8 cellular contexts compared by ENCODE assay signal in the genomic region with DNA sequence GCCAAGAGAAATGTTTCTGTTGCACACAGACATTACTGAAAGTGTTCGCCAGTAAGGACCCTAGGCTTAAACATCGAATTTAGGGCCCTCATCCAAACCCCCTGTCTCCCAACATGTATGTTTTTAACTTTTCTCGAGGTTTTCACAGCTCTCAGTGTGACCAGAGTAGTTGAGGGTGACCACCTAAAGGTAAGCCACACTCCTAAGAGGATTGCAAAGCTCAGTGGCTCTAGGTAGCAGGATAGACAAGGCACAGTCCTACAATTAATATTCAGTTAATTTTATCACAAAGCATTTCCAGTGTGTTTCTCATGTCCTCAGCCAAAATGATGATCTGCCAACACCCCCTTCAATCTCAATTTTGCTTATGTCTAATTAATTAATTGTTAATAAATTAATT. TPM values are rescaled to one million over a fixed set of nuclear protein-coding genes. Genes with fewer than 3 reads are reported as not detected.
DNase-seq lines count a peak whose midpoint lies in the region; ATAC-seq and TF ChIP-seq lines count a peak whose summit lies in the region.

No MANE protein-coding gene starts in this region.

- ATAC-seq in GM18502 (IDR thresholded peaks at IDR 0.05; ENCODE audit: poor library complexity, unreplicated experiment) = no peak

- TF ChIP-seq CTCF in 22Rv1 (IDR thresholded peaks at IDR 0.05) (no peak), HFFc6 (IDR thresholded peaks at IDR 0.05) (no peak), brain microvascular endothelial cell (IDR thresholded peaks at IDR 0.05; ENCODE audit: low read depth, low read length, missing control alignments) (no peak), GM20000 (IDR thresholded peaks at IDR 0.05; ENCODE audit: extremely low read depth, missing control alignments) (no peak)

- H3K27ac ChIP-seq in 22Rv1 (peak overlapping the region; percentile 88), brain microvascular endothelial cell (no peak overlapping the region), mesodermal cell (ENCODE audit: low read depth, low read length, severe bottlenecking) (no peak overlapping the region)

- H3K27me3 Mint-ChIP-seq in HFFc6 (ENCODE audit: insufficient read depth) = no peaks in the 10 kb centered on the region; the same call in 1 of the 2 replicates

- H3K36me3 ChIP-seq in brain microvascular endothelial cell (replicated peaks) (no peaks in the 10 kb centered on the region), mesodermal cell (ENCODE audit: control insufficient read depth, insufficient read depth, low read length) (no peaks in the 10 kb centered on the region)

- no peaks in the 10 kb centered on the region for H3K9me3 ChIP-seq in mesodermal cell (ENCODE audit: control insufficient read depth, low read length)

- no peak for DNase-seq in HFFc6
- no peak for DNase-seq in brain microvascular endothelial cell
- no peak for DNase-seq in iPS-NIHi7 (ENCODE audit: extremely low spot score)
- DNase-seq in cerebellar cortex (ENCODE audit: low spot score) = no peak
- DNase-seq in GM20000 (ENCODE audit: low spot score) = no peak

- H3K4me3 Mint-ChIP-seq in HFFc6 = peak overlapping the region; percentile 99

- 30% methylated on average over 2 of the region's 3 CpGs; no CpG with 5 or more reads in 1 of the 2 experiments for WGBS in mesodermal cell (ENCODE audit: insufficient coverage in 2 of 2), 2 experiments

- H3K4me1 ChIP-seq in mesodermal cell (ENCODE audit: control insufficient read depth, insufficient read depth, low read length, poor library complexity, severe bottlenecking) = peaks cover 6% of the 10 kb centered on the region

- H3K27ac Mint-ChIP-seq in HFFc6 = peak overlapping the region; percentile 95

- peaks cover 9% of the 10 kb centered on the region for H3K36me3 Mint-ChIP-seq in HFFc6 (ENCODE audit: low read depth)

- peaks cover 1% of the 10 kb centered on the region for H3K27me3 ChIP-seq in brain microvascular endothelial cell (replicated peaks)

- peak overlapping the region; percentile 76 for H3K4me3 ChIP-seq in brain microvascular endothelial cell (ENCODE audit: low read depth, low read length)
- peak overlapping the region; percentile 53 for H3K4me3 ChIP-seq in mesodermal cell (ENCODE audit: extremely low read depth, insufficient read depth, low read length, poor library complexity, severe bottlenecking)

- H3K4me1 Mint-ChIP-seq in HFFc6 (ENCODE audit: low read depth) = peaks cover 20% of the 10 kb centered on the region

- H3K9me3 Mint-ChIP-seq in HFFc6 = no peaks in the 10 kb centered on the region

- in situ Hi-C loops in brain microvascular endothelial cell (cut with HindIII; ENCODE audit: low pct_ligation_motif_present, low sequenced_read_pairs) = no loop called here

RNA-seq across cellular contexts. Expression of gene ALG14, which starts 0.7 kb away (rescaled TPM):
- total RNA-seq in HFFc6 (2021; fragmentation: NEBNext Ultra II Directional; extraction: Animal tissue kit (Norgen Biotek cat#: 25700)) = 10 to 100 TPM in 5 of 6 experiments, 1 to 10 TPM in 1; 8.8 to 14.0 (median 11.9) TPM
- polyA plus RNA-seq in mesodermal cell (2013, experiment 1 of 2) = 1.8 TPM
- 7.3 TPM for polyA plus RNA-seq in mesodermal cell (2013, experiment 2 of 2)

RNA-seq across cellular contexts. Expression of gene TLCD4, which starts 43.7 kb away (rescaled TPM):
- total RNA-seq in HFFc6 (2021; fragmentation: NEBNext Ultra II Directional; extraction: Animal tissue kit (Norgen Biotek cat#: 25700)) = under 1 TPM; 0.17 to 0.37 (median 0.26) TPM
- polyA plus RNA-seq in mesodermal cell (2013, experiment 1 of 2) = 1.4 TPM
- polyA plus RNA-seq in mesodermal cell (2013, experiment 2 of 2) = 2.0 TPM
